In the genomic region with DNA sequence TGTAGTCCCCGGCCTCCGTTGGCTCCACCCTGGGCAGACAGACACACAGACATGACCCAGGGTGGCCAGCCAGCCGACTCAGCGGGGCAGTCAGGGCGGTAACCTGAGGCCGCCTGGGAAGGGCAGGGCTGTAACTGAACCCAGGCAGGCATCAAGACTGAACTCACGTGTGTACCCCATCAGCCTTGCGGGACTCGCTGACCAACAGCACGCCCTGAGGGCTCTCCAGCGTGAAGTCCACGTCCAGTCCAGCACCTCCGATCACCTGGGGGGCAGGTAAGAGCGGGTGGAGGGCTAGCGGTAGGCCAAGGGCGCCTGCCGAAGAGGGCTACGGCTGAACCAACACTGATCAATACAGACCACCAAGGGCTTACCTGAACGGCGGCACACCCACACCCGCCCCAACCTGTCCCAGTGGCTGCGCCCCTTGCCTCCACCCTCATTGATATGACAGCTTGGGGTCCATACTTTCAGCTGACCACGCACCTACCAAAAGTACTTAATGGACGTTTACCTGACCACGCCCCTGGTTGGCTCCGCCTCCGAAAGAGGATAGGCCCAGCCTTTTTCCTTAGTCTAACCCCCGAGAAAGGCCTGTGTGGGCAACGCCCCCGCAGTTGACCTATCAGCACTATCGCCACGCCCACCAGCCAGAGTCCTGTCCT, we compare ENCODE assay signal across 8 cellular contexts. TPM values are rescaled to one million over a fixed set of nuclear protein-coding genes. Genes with fewer than 3 reads are reported as not detected.
DNase-seq lines count a peak whose midpoint lies in the region; ATAC-seq and TF ChIP-seq lines count a peak whose summit lies in the region.

No MANE protein-coding gene starts in this region.

- peak in 1 of 2 donors; percentile 0 for ATAC-seq in naive thymus-derived CD8-positive, alpha-beta T cell
- no peak for ATAC-seq in HG03108 (IDR thresholded peaks at IDR 0.05; ENCODE audit: unreplicated experiment)
- no peak for ATAC-seq in GM19397 (IDR thresholded peaks at IDR 0.05; ENCODE audit: unreplicated experiment)
- no peak for ATAC-seq in HG03442 (IDR thresholded peaks at IDR 0.05; ENCODE audit: unreplicated experiment)

- peak overlapping the region; percentile 35 for H3K4me3 ChIP-seq in GM12865 (ENCODE audit: low read depth, low read length)
- H3K4me3 ChIP-seq in NT2/D1 (ENCODE audit: insufficient read length, low read depth): peak overlapping the region; percentile 43
- H3K4me3 ChIP-seq in endodermal cell (ENCODE audit: low read length): peak overlapping the region; percentile 73

- WGBS in endodermal cell (ENCODE audit: insufficient coverage in 1 of 2, insufficient read length in 1 of 2), 2 experiments: 64 to 82% methylated on average over 22 to 32 of the region's 32 CpGs

- H3K36me3 ChIP-seq in NT2/D1 (ENCODE audit: insufficient read depth, insufficient read length, low read length): peaks cover 48% of the 10 kb centered on the region
- H3K36me3 ChIP-seq in endodermal cell (ENCODE audit: control insufficient read depth, insufficient read depth, low read length): peaks cover 19% of the 10 kb centered on the region

- H3K36me3 Mint-ChIP-seq in endodermal cell (ENCODE audit: low read depth): peaks cover 14% of the 10 kb centered on the region
- peaks cover 0 to 13% (median 6%) of the 10 kb centered on the region in 3 donors for H3K36me3 Mint-ChIP-seq in naive thymus-derived CD8-positive, alpha-beta T cell

- peak overlapping the region; percentile 2 for H3K27ac ChIP-seq in endodermal cell (ENCODE audit: low read depth, low read length)

- H3K27me3 Mint-ChIP-seq in endodermal cell (ENCODE audit: insufficient read depth): peaks cover 20% of the 10 kb centered on the region
- H3K27me3 Mint-ChIP-seq in naive thymus-derived CD8-positive, alpha-beta T cell: no peaks in the 10 kb centered on the region

- POLR2A ChIA-PET in naive thymus-derived CD8-positive, alpha-beta T cell (lab: Charles Lee): interaction anchor here (0.5 to 2.3 kb wide), 20 partner anchors 9 to 432 kb away, joined by 3 to 20 read pairs (median 5); a partner anchor contains a TSS

- no peak for TF ChIP-seq POLR2A in erythroblast (IDR thresholded peaks at IDR 0.05; ENCODE audit: low read length)

- H3K9me3 ChIP-seq in NT2/D1 (ENCODE audit: insufficient read depth, low read length) (peaks cover 18% of the 10 kb centered on the region; the same call in 1 of the 2 replicates), endodermal cell (ENCODE audit: control insufficient read depth, low read length) (peaks cover 6% of the 10 kb centered on the region)

- H3K9ac ChIP-seq in NT2/D1 (ENCODE audit: insufficient read length, low read depth): peak overlapping the region; percentile 76
- no peak overlapping the region for H3K9ac ChIP-seq in endodermal cell (ENCODE audit: extremely low read depth, low read length, poor library complexity, severe bottlenecking)

- DNase-seq in GM12865 (ENCODE audit: low read depth): no peak
- DNase-seq in NT2/D1 (ENCODE audit: low read depth, low spot score): peak; percentile 99
- no peak for DNase-seq in endodermal cell
- peak in 1 of 10 donors; percentile 25 for DNase-seq in naive thymus-derived CD8-positive, alpha-beta T cell
- DNase-seq in erythroblast (lab: John Stamatoyannopoulos, UW): no peak

- H3K27ac Mint-ChIP-seq in endodermal cell: peak overlapping the region; percentile 100
- peak overlapping the region; percentile 98 to 100 (median 100) for H3K27ac Mint-ChIP-seq in naive thymus-derived CD8-positive, alpha-beta T cell

- H3K9me3 Mint-ChIP-seq in endodermal cell: peaks cover 20% of the 10 kb centered on the region
- H3K9me3 Mint-ChIP-seq in naive thymus-derived CD8-positive, alpha-beta T cell: peaks cover 0 to 11% (median 5%) of the 10 kb centered on the region in 9 donors

- H3K4me1 ChIP-seq in NT2/D1 (ENCODE audit: insufficient read depth, insufficient read length) (peaks cover 12% of the 10 kb centered on the region), endodermal cell (ENCODE audit: control insufficient read depth, insufficient read depth, low read length) (no peaks in the 10 kb centered on the region)

- H3K4me1 Mint-ChIP-seq in endodermal cell: no peaks in the 10 kb centered on the region
- peaks cover 8 to 16% (median 15%) of the 10 kb centered on the region in 4 donors for H3K4me1 Mint-ChIP-seq in naive thymus-derived CD8-positive, alpha-beta T cell

- no peak for TF ChIP-seq CTCF in GM12865 (IDR thresholded peaks at IDR 0.05; ENCODE audit: insufficient read depth, low read depth, low read length, missing control alignments)
- no peak for TF ChIP-seq CTCF in endodermal cell (conservative IDR thresholded peaks at IDR 0.05)

- H3K4me3 Mint-ChIP-seq in endodermal cell: peak overlapping the region; percentile 83
- H3K4me3 Mint-ChIP-seq in naive thymus-derived CD8-positive, alpha-beta T cell: peak overlapping the region; percentile 95 to 100 (median 97)

- H3K27me3 ChIP-seq in NT2/D1 (ENCODE audit: insufficient read depth, insufficient read length): no peaks in the 10 kb centered on the region
- no peaks in the 10 kb centered on the region for H3K27me3 ChIP-seq in endodermal cell (ENCODE audit: control insufficient read depth, insufficient read depth, low read length, poor library complexity, severe bottlenecking)

RNA-seq across cellular contexts. Expression of a gene that starts 0.8 kb away (rescaled TPM):
- total RNA-seq in endodermal cell: 10 to 100 TPM; 19.7 to 34.5 TPM
- 33.2 TPM for polyA plus RNA-seq in endodermal cell (2013, experiment 1 of 2)
- polyA plus RNA-seq in endodermal cell (2013, experiment 2 of 2): 32.3 TPM
- total RNA-seq in naive thymus-derived CD8-positive, alpha-beta T cell: 1 to 10 TPM; 6.7 to 8.9 TPM
- 10 to 100 TPM; 23.7 to 26.3 (median 25.0) TPM for polyA plus RNA-seq in naive thymus-derived CD8-positive, alpha-beta T cell

RNA-seq across cellular contexts. Expression of a gene that starts 13.0 kb away (rescaled TPM):
- total RNA-seq in endodermal cell: under 1 TPM in 1 of 2 donors, not detected in 1; 0.24 TPM
- polyA plus RNA-seq in endodermal cell (2013, experiment 1 of 2): not detected
- polyA plus RNA-seq in endodermal cell (2013, experiment 2 of 2): not detected
- total RNA-seq in naive thymus-derived CD8-positive, alpha-beta T cell: under 1 TPM; 0.41 to 0.60 TPM
- polyA plus RNA-seq in naive thymus-derived CD8-positive, alpha-beta T cell: under 1 TPM in 1 of 3 donors, not detected in 2; 0.17 TPM

RNA-seq across cellular contexts. Expression of a gene that starts 36.1 kb away (rescaled TPM):
- total RNA-seq in endodermal cell: 10 to 100 TPM; 80.6 to 86.6 TPM
- 115 TPM for polyA plus RNA-seq in endodermal cell (2013, experiment 1 of 2)
- 105 TPM for polyA plus RNA-seq in endodermal cell (2013, experiment 2 of 2)
- 10 to 100 TPM; 25.8 to 26.5 TPM for total RNA-seq in naive thymus-derived CD8-positive, alpha-beta T cell
- under 1 TPM; 0.30 to 0.59 (median 0.40) TPM for polyA plus RNA-seq in naive thymus-derived CD8-positive, alpha-beta T cell
